15 cellular contexts compared by ENCODE assay signal in genomic region chr11:19576054-19576453, GRCh38.
DNase-seq lines count a peak whose midpoint lies in the region; ATAC-seq, FAIRE-seq and TF ChIP-seq lines count a peak whose summit lies in the region.
"Had no signal": no experiment of that assay in that cellular context is flagged by ENCODE, and none has a peak within 500 bp of the region (broad histone marks: within the 10 kb centered on the region; RNA-seq: fewer than 3 reads in every experiment).

No MANE protein-coding gene starts in this region.

- no peaks in the 10 kb centered on the region for H3K36me3 Mint-ChIP-seq in mesothelial cell of epicardium

- H3K9me3 ChIP-seq in ascending aorta (no peaks in the 10 kb centered on the region), stomach (no peaks in the 10 kb centered on the region)

- TF ChIP-seq POLR2A in stomach (IDR thresholded peaks at IDR 0.05) (no peak), H54 (IDR thresholded peaks at IDR 0.05; ENCODE audit: low read depth, low read length) (no peak)

- no peak for FAIRE-seq in H54 (lab: Jason Lieb, UNC)
- FAIRE-seq: HTR-8/SVneo had no signal

- H3K4me1 Mint-ChIP-seq in mesothelial cell of epicardium, result peaks cover 18% of the 10 kb centered on the region

- TF ChIP-seq CTCF in ascending aorta (IDR thresholded peaks at IDR 0.05) (no peak), stomach (IDR thresholded peaks at IDR 0.05) (no peak), mesothelial cell of epicardium (IDR thresholded peaks at IDR 0.05; ENCODE audit: unreplicated experiment) (no peak)

- H3K4me3 ChIP-seq in ascending aorta (no peak overlapping the region), stomach (no peak overlapping the region)
- H3K4me3 ChIP-seq: BLaER1 treated with 17β-estradiol and CSF1 and Interleukin-3, amounts not matched to agents 10 nM and 100 nM had no signal

- H3K9me3 Mint-ChIP-seq in mesothelial cell of epicardium, result peaks cover 1% of the 10 kb centered on the region

- WGBS in stomach, 5 donors, result 89 to 95% (median 93%) methylated on average over 3 of the region's 3 CpGs

- DNase-seq in DMS79 (lab: John Stamatoyannopoulos, UW) (peak; percentile 91), ascending aorta (ENCODE audit: low spot score in 2 of 2) (no peak), iris pigment epithelial cell (ENCODE audit: low read depth) (peak; percentile 49), stomach (no peak), NCI-H446 treated with DMSO at 0.1 percent for 48 hours (lab: John Stamatoyannopoulos, UW) (no peak), mesothelial cell of epicardium (ENCODE audit: low spot score in 2 of 2, unreplicated experiment in 2 of 2) (no peak), H54 (ENCODE audit: insufficient read length, low spot score) (no peak)
- DNase-seq: H7, NCI-H1048, NCI-H2107, NCI-H226, NCI-H526 treated with DMSO at 0.1 percent for 48 hours had no signal

- H3K36me3 ChIP-seq in ascending aorta (no peaks in the 10 kb centered on the region), stomach (no peaks in the 10 kb centered on the region)
- H3K36me3 ChIP-seq: BLaER1 treated with 17β-estradiol and CSF1 and Interleukin-3, amounts not matched to agents 10 nM and 100 nM had no signal

- H3K4me3 Mint-ChIP-seq in mesothelial cell of epicardium, result no peak overlapping the region

- H3K4me1 ChIP-seq in ascending aorta (peaks cover 43 to 71% of the 10 kb centered on the region in 2 donors), stomach (peaks cover 24 to 40% (median 31%) of the 10 kb centered on the region in 4 donors)

- H3K27ac ChIP-seq in ascending aorta, result peak overlapping the region; percentile 93 to 98
- peak overlapping the region in 3 of 5 donors; percentile 81 to 87 (median 82) for H3K27ac ChIP-seq in stomach
- H3K27ac ChIP-seq: BLaER1 treated with 17β-estradiol and CSF1 and Interleukin-3, amounts not matched to agents 10 nM and 100 nM had no signal

- no peak for ATAC-seq in HG03159 (IDR thresholded peaks at IDR 0.05; ENCODE audit: unreplicated experiment)

- no peak overlapping the region for H3K27ac Mint-ChIP-seq in mesothelial cell of epicardium

- peaks cover 8% of the 10 kb centered on the region for H3K27me3 Mint-ChIP-seq in mesothelial cell of epicardium (ENCODE audit: low read depth)

- no peak for TF ChIP-seq EP300 in stomach (IDR thresholded peaks at IDR 0.05)

- intact Hi-C loops in ascending aorta (cut with DNase I), result loop anchor here (5.0 kb wide), 3 partner anchors 106 to 151 kb away; partner anchors contain the start of gene NAV2
- intact Hi-C loops in stomach (cut with DNase I; ENCODE audit: low total_unique reads), result no loop called here

- H3K27me3 ChIP-seq in ascending aorta (no peaks in the 10 kb centered on the region), stomach (no peaks in the 10 kb centered on the region)
- H3K27me3 ChIP-seq: BLaER1 treated with 17β-estradiol and CSF1 and Interleukin-3, amounts not matched to agents 10 nM and 100 nM had no signal

Comparison
In these comparisons a context has a peak if more than half of its experiments do, and no peak if none do; other contexts are left out.
1. DNase-seq: peak in DMS79 (single experiment) and iris pigment epithelial cell (single experiment); none in ascending aorta (0 of 2), stomach (single experiment), NCI-H446 treated with DMSO at 0.1 percent for 48 hours (single experiment), mesothelial cell of epicardium (0 of 2) and H54 (single experiment).